In genomic region chr3:119239421-119239820, GRCh38 we compare ENCODE assay signal across 8 cellular contexts. TPM values are rescaled to one million over a fixed set of nuclear protein-coding genes. Genes with fewer than 3 reads are reported as not detected.
DNase-seq lines count a peak whose midpoint lies in the region; ATAC-seq lines count a peak whose summit lies in the region.

No MANE protein-coding gene starts in this region.

- intact Hi-C loops in activated CD4-positive, alpha-beta memory T cell treated with anti-CD3 and anti-CD28 coated beads for 36 hours (cut with micrococcal nuclease) = loop anchor here (2.0 to 5.0 kb wide), 2 partner anchors 399 to 463 kb away; partner anchors contain the start of gene CFAP91

- peak overlapping the region; percentile 94 for H3K27ac Mint-ChIP-seq in activated T-cell treated with anti-CD3 and anti-CD28 coated beads, Interleukin-2, amount 50 U/mL, for 24 hours
- H3K27ac Mint-ChIP-seq in activated CD4-positive, alpha-beta memory T cell treated with anti-CD3 and anti-CD28 coated beads for 36 hours = peak overlapping the region; percentile 86

- no peak overlapping the region for H3K27ac ChIP-seq in iPS-20b (ENCODE audit: low read length)
- H3K27ac ChIP-seq in thymus (ENCODE audit: low read depth) = no peak overlapping the region

- no peak for DNase-seq in activated T-cell treated with anti-CD3 and anti-CD28 coated beads, Interleukin-2, amount 50 U/mL, for 24 hours
- no peak for DNase-seq in activated T-cell treated with anti-CD3 and anti-CD28 coated beads, Interleukin-2, amount 50 U/mL, for 1 hour
- no peak for DNase-seq in activated CD4-positive, alpha-beta memory T cell treated with anti-CD3 and anti-CD28 coated beads for 36 hours
- no peak for DNase-seq in HUDEP-2 (lab: John Stamatoyannopoulos, UW; ENCODE audit: unreplicated experiment in 76 of 76)

- peak overlapping the region; percentile 84 for H3K4me3 Mint-ChIP-seq in activated T-cell treated with anti-CD3 and anti-CD28 coated beads, Interleukin-2, amount 50 U/mL, for 24 hours
- peak overlapping the region; percentile 81 for H3K4me3 Mint-ChIP-seq in activated CD4-positive, alpha-beta memory T cell treated with anti-CD3 and anti-CD28 coated beads for 36 hours

- no peaks in the 10 kb centered on the region for H3K27me3 ChIP-seq in iPS-20b (ENCODE audit: insufficient read depth, low read length)
- no peaks in the 10 kb centered on the region for H3K27me3 ChIP-seq in thymus (ENCODE audit: control insufficient read depth, insufficient read depth)

- H3K9me3 Mint-ChIP-seq in activated T-cell treated with anti-CD3 and anti-CD28 coated beads, Interleukin-2, amount 50 U/mL, for 24 hours = no peaks in the 10 kb centered on the region
- no peaks in the 10 kb centered on the region for H3K9me3 Mint-ChIP-seq in activated CD4-positive, alpha-beta memory T cell treated with anti-CD3 and anti-CD28 coated beads for 36 hours

- CTCF ChIA-PET in activated CD4-positive, alpha-beta memory T cell treated with anti-CD3 and anti-CD28 coated beads for 36 hours (lab: Charles Lee) = interaction anchor here (1.0 to 2.5 kb wide), 4 partner anchors 28 to 357 kb away, joined by 3 to 9 read pairs (median 3); partner anchors contain the start of gene TEX55

- H3K9me3 ChIP-seq in iPS-20b (ENCODE audit: insufficient read depth, low read depth, low read length) = no peaks in the 10 kb centered on the region
- H3K9me3 ChIP-seq in thymus (ENCODE audit: control insufficient read depth) = no peaks in the 10 kb centered on the region

- 50% methylated on average over 3 of the region's 3 CpGs for WGBS in thymus

- no peaks in the 10 kb centered on the region for H3K27me3 Mint-ChIP-seq in activated T-cell treated with anti-CD3 and anti-CD28 coated beads, Interleukin-2, amount 50 U/mL, for 24 hours
- H3K27me3 Mint-ChIP-seq in activated CD4-positive, alpha-beta memory T cell treated with anti-CD3 and anti-CD28 coated beads for 36 hours = no peaks in the 10 kb centered on the region

- H3K36me3 ChIP-seq in iPS-20b (ENCODE audit: insufficient read depth, low read depth, low read length) (peaks cover 29% of the 10 kb centered on the region), thymus (ENCODE audit: control insufficient read depth, insufficient read depth) (peaks cover 7% of the 10 kb centered on the region)

- H3K4me1 ChIP-seq in iPS-20b (ENCODE audit: insufficient read depth, low read length) = peaks cover 3% of the 10 kb centered on the region; the same call in 1 of the 2 replicates
- H3K4me1 ChIP-seq in thymus (ENCODE audit: control insufficient read depth, insufficient read depth, low read length) = peaks cover 12% of the 10 kb centered on the region

- peaks cover 32% of the 10 kb centered on the region for H3K36me3 Mint-ChIP-seq in activated T-cell treated with anti-CD3 and anti-CD28 coated beads, Interleukin-2, amount 50 U/mL, for 24 hours (ENCODE audit: low read depth)
- peaks cover 16% of the 10 kb centered on the region for H3K36me3 Mint-ChIP-seq in activated CD4-positive, alpha-beta memory T cell treated with anti-CD3 and anti-CD28 coated beads for 36 hours

- ATAC-seq in HG03342 (IDR thresholded peaks at IDR 0.05; ENCODE audit: unreplicated experiment) = no peak
- ATAC-seq in HG02623 (IDR thresholded peaks at IDR 0.05; ENCODE audit: unreplicated experiment) = no peak

- H3K9ac ChIP-seq in iPS-20b (ENCODE audit: low read depth, low read length) = peak overlapping the region; percentile 87; the same call in 1 of the 2 replicates

- POLR2A ChIA-PET in activated CD4-positive, alpha-beta memory T cell treated with anti-CD3 and anti-CD28 coated beads for 36 hours (lab: Charles Lee) = no interaction called here

- H3K4me3 ChIP-seq in iPS-20b (ENCODE audit: low read length) (peak overlapping the region; percentile 89), thymus (ENCODE audit: low read length) (peak overlapping the region; percentile 88)

- H3K4me1 Mint-ChIP-seq in activated T-cell treated with anti-CD3 and anti-CD28 coated beads, Interleukin-2, amount 50 U/mL, for 24 hours (ENCODE audit: low read depth) = peaks cover 59% of the 10 kb centered on the region
- H3K4me1 Mint-ChIP-seq in activated CD4-positive, alpha-beta memory T cell treated with anti-CD3 and anti-CD28 coated beads for 36 hours (ENCODE audit: low read depth) = peaks cover 45% of the 10 kb centered on the region

RNA-seq across cellular contexts. Expression of gene B4GALT4, which starts 1.3 kb away (rescaled TPM):
- 10 to 100 TPM; 13.5 to 14.2 TPM for total RNA-seq in activated CD4-positive, alpha-beta memory T cell treated with anti-CD3 and anti-CD28 coated beads for 36 hours
- 15.2 TPM for polyA plus RNA-seq in thymus

RNA-seq across cellular contexts. Expression of gene ARHGAP31, which starts 54.8 kb away (rescaled TPM):
- 10 to 100 TPM; 10.8 to 11.4 TPM for total RNA-seq in activated CD4-positive, alpha-beta memory T cell treated with anti-CD3 and anti-CD28 coated beads for 36 hours
- polyA plus RNA-seq in thymus = 3.5 TPM
